Comparison of ENCODE assay signal across 8 cellular contexts in the genomic region with DNA sequence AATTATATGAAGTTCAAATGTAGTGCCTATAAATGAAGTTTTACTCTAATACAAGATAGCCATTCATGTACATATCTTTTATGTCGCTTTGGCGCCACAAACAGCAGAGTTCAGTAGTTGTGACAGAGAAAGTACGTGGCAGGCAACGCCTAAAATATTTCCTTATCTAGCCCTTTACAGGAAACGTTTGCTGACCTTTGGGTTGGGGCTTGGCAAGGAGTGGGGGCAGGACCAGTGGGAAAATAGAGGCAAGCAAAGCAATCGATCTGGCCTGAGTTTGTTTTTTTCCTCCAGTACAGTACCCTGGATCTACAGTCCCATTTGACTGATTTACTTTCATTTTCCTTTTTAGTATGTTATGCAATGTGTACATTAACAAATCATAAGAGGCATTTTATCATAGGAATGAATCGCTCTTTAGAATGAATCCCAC. TPM values are rescaled to one million over a fixed set of nuclear protein-coding genes. Genes with fewer than 3 reads are reported as not detected.
A peak's percentile ranks its signal among the peaks of the same experiment; 100 is the strongest.
DNase-seq lines count a peak whose midpoint lies in the region; ATAC-seq lines count a peak whose summit lies in the region.

No MANE protein-coding gene starts in this region.

- H3K27me3 ChIP-seq in CD8-positive, alpha-beta memory T cell (ENCODE audit: insufficient read depth, low read length, poor library complexity, severe bottlenecking), result no peaks in the 10 kb centered on the region

- no peaks in the 10 kb centered on the region for H3K36me3 ChIP-seq in CD8-positive, alpha-beta memory T cell (ENCODE audit: insufficient read depth, low read length)

- POLR2A ChIA-PET in CD8-positive, alpha-beta memory T cell (lab: Charles Lee), result no interaction called here

- peaks cover 14% of the 10 kb centered on the region for H3K4me1 ChIP-seq in CD8-positive, alpha-beta memory T cell (ENCODE audit: insufficient read depth, low read length)

- ATAC-seq in GM19463 (IDR thresholded peaks at IDR 0.05; ENCODE audit: unreplicated experiment) (peak; percentile 74), HG03469 (IDR thresholded peaks at IDR 0.05; ENCODE audit: unreplicated experiment) (peak; percentile 86)
- ATAC-seq in stimulated activated memory B cell treated with anti-CD40 and anti-IgM and Interleukin-4, amounts not matched to agents 10 μg/mL and 1 μg/mL and 100 μg/mL, for 72 hours, result no peak

- H3K4me3 ChIP-seq in CD8-positive, alpha-beta memory T cell (ENCODE audit: low read length), result peak overlapping the region; percentile 78

- H3K27me3 Mint-ChIP-seq in CD8-positive, alpha-beta memory T cell, result peaks cover 1 to 3% of the 10 kb centered on the region in 2 donors
- no peaks in the 10 kb centered on the region for H3K27me3 Mint-ChIP-seq in stimulated activated memory B cell treated with anti-CD40 and anti-IgM and Interleukin-4, amounts not matched to agents 10 μg/mL and 1 μg/mL and 100 μg/mL, for 72 hours

- peaks cover 0 to 2% (median 0%) of the 10 kb centered on the region in 3 donors for H3K36me3 Mint-ChIP-seq in CD8-positive, alpha-beta memory T cell
- no peaks in the 10 kb centered on the region for H3K36me3 Mint-ChIP-seq in stimulated activated memory B cell treated with anti-CD40 and anti-IgM and Interleukin-4, amounts not matched to agents 10 μg/mL and 1 μg/mL and 100 μg/mL, for 72 hours

- H3K4me3 Mint-ChIP-seq in CD8-positive, alpha-beta memory T cell, result peak overlapping the region; percentile 83 to 94 (median 89)
- H3K4me3 Mint-ChIP-seq in stimulated activated memory B cell treated with anti-CD40 and anti-IgM and Interleukin-4, amounts not matched to agents 10 μg/mL and 1 μg/mL and 100 μg/mL, for 72 hours, result peak overlapping the region; percentile 85

- CTCF ChIA-PET in CD8-positive, alpha-beta memory T cell (lab: Charles Lee), result no interaction called here

- H3K27ac Mint-ChIP-seq in CD8-positive, alpha-beta memory T cell, result peak overlapping the region; percentile 10 to 96 (median 92)
- H3K27ac Mint-ChIP-seq in stimulated activated memory B cell treated with anti-CD40 and anti-IgM and Interleukin-4, amounts not matched to agents 10 μg/mL and 1 μg/mL and 100 μg/mL, for 72 hours, result peak overlapping the region; percentile 85

- H3K27ac ChIP-seq in CD8-positive, alpha-beta memory T cell (ENCODE audit: low read depth, low read length), result peak overlapping the region; percentile 49

- no peaks in the 10 kb centered on the region for H3K9me3 ChIP-seq in CD8-positive, alpha-beta memory T cell (ENCODE audit: low read length)

- H3K4me1 Mint-ChIP-seq in CD8-positive, alpha-beta memory T cell, result peaks cover 21 to 25% (median 23%) of the 10 kb centered on the region in 3 donors
- H3K4me1 Mint-ChIP-seq in stimulated activated memory B cell treated with anti-CD40 and anti-IgM and Interleukin-4, amounts not matched to agents 10 μg/mL and 1 μg/mL and 100 μg/mL, for 72 hours, result peaks cover 15% of the 10 kb centered on the region

- peak in 2 of 5 donors; percentile 3 to 21 for DNase-seq in CD8-positive, alpha-beta memory T cell
- DNase-seq in UCSD-AML1 (lab: John Stamatoyannopoulos, UW; ENCODE audit: unreplicated experiment), result peak; percentile 52
- DNase-seq in fibroblast of peridontal ligament (ENCODE audit: extremely low read depth), result peak; percentile 29
- no peak for DNase-seq in NCI-H69 (lab: John Stamatoyannopoulos, UW)
- no peak for DNase-seq in Ammon's horn (ENCODE audit: low spot score)

- H3K9me3 Mint-ChIP-seq in CD8-positive, alpha-beta memory T cell, result no peaks in the 10 kb centered on the region
- H3K9me3 Mint-ChIP-seq in stimulated activated memory B cell treated with anti-CD40 and anti-IgM and Interleukin-4, amounts not matched to agents 10 μg/mL and 1 μg/mL and 100 μg/mL, for 72 hours, result no peaks in the 10 kb centered on the region

RNA-seq across cellular contexts. Expression of gene CCDC68, which starts 13.1 kb away (rescaled TPM):
- not detected for total RNA-seq in CD8-positive, alpha-beta memory T cell
- polyA plus RNA-seq in CD8-positive, alpha-beta memory T cell, result not detected

Comparison
In these comparisons a context has a peak if more than half of its experiments do, and no peak if none do; other contexts are left out.
1. DNase-seq: peak in UCSD-AML1 (single experiment) and fibroblast of peridontal ligament (single experiment); none in NCI-H69 (single experiment) and Ammon's horn (single experiment).